ENCODE assay signal across 9 cellular contexts in the genomic region with DNA sequence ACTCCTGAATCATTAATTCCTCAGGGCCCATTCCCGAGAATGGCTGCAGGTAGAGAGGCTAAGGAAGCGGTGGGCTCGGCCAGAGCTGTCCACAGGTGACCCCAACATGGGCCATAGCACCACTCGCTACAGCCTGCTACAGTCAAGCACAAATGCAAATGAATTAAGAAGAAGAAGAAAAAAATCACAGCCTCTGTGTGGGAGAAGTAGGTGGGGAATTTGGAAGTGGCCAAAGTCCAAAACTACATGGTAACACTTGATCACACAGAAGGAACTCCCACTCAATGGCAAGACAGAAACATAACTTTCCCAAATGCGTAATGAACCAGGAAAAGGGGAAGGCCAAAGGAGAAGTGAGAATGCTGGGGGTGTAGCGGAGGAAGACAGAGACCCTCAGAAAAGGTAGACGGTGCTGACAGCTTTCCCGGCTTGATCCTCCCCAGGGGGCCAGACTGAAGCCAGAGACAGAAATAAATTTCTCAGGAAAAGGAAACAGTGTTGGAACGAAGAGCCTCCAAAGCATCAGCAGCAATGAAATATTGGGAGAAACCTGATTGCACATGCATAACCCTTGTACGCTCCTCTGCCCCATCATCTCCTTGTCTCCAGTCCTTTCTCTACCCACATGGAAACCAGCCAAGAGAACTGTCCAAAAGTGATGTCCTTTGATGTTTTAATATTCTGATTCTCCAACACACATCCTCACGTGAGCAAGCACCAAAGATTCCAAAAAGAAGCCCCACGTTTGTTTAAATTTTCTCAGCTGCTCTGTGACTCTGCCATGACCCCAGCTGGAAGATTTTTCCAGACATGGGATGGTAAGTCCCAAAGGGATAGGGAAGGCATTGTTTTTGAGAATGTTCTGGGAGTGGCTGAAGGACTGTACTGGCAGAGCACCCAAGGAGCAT.
DNase-seq lines count a peak whose midpoint lies in the region; ATAC-seq and TF ChIP-seq lines count a peak whose summit lies in the region.
"Had no signal": no experiment of that assay in that cellular context is flagged by ENCODE, and none has a peak within 500 bp of the region (broad histone marks: within the 10 kb centered on the region; RNA-seq: fewer than 3 reads in every experiment).

No MANE protein-coding gene starts in this region.

- H3K9ac ChIP-seq in DND-41 (ENCODE audit: low read depth, low read length): no peak overlapping the region

- H3K4me1 ChIP-seq in DND-41 (ENCODE audit: insufficient read depth, low read length): peaks cover 20% of the 10 kb centered on the region

- no peak overlapping the region for H2AFZ ChIP-seq in DND-41 (ENCODE audit: low read depth, low read length)

- ATAC-seq in DND-41 (ENCODE audit: insufficient read depth, low read depth) (no peak), HG02588 (IDR thresholded peaks at IDR 0.05; ENCODE audit: unreplicated experiment) (peak; percentile 33), natural killer cell (no peak), GM19452 (IDR thresholded peaks at IDR 0.05; ENCODE audit: unreplicated experiment) (no peak)

- DNase-seq in DND-41: no peak
- DNase-seq in natural killer cell: no peak
- DNase-seq in stimulated activated CD4-positive, alpha-beta T cell treated with anti-CD3 and anti-CD28 coated beads, Interleukin-1b, Interleukin-23, amount 100 ng/mL, for 48 hours: no peak
- no peak for DNase-seq in foreskin fibroblast
- DNase-seq in stimulated activated naive CD4-positive, alpha-beta T cell treated with Interleukin-2 at 50 U/mL for 16 hours (lab: John Stamatoyannopoulos, UW): no peak
- DNase-seq: ovary had no signal

- no peaks in the 10 kb centered on the region for H3K9me3 Mint-ChIP-seq in natural killer cell

- no peak for TF ChIP-seq CTCF in DND-41 (IDR thresholded peaks at IDR 0.05; ENCODE audit: borderline replicate concordance, extremely low read depth, low read length, poor library complexity, severe bottlenecking)
- no peak for TF ChIP-seq CTCF in natural killer cell (IDR thresholded peaks at IDR 0.05)
- no peak for TF ChIP-seq CTCF in foreskin fibroblast (IDR thresholded peaks at IDR 0.05; ENCODE audit: low read depth, low read length)

- H3K27me3 Mint-ChIP-seq in natural killer cell (ENCODE audit: low read depth in 2 of 2): no peaks in the 10 kb centered on the region

- peaks cover 79% of the 10 kb centered on the region for H3K36me3 ChIP-seq in DND-41 (ENCODE audit: insufficient read depth, low read length)
- H3K36me3 ChIP-seq: ovary had no signal

- H3K79me2 ChIP-seq in DND-41 (ENCODE audit: insufficient read depth, low read length): peaks cover 34% of the 10 kb centered on the region

- peaks cover 14% of the 10 kb centered on the region for H3K36me3 Mint-ChIP-seq in natural killer cell

- H3K4me3 ChIP-seq in DND-41 (ENCODE audit: low read depth in 1 of 2, low read length in 2 of 2): no peak overlapping the region
- H3K4me3 ChIP-seq in foreskin fibroblast (ENCODE audit: low read depth in 1 of 2, low read length in 2 of 2): no peak overlapping the region
- H3K4me3 ChIP-seq: ovary had no signal

- no peaks in the 10 kb centered on the region for H3K27me3 ChIP-seq in DND-41 (ENCODE audit: insufficient read depth, low read length, poor library complexity)
- H3K27me3 ChIP-seq: ovary had no signal

- H3K4me1 Mint-ChIP-seq in natural killer cell: peaks cover 48 to 64% of the 10 kb centered on the region in 2 donors

- no peak overlapping the region for H3K4me2 ChIP-seq in DND-41 (ENCODE audit: insufficient read depth, low read length)

- H3K27ac ChIP-seq in DND-41 (ENCODE audit: low read length) (peak overlapping the region; percentile 51), angular gyrus (ENCODE audit: low read depth, low read length) (peak overlapping the region; percentile 68)

- H3K9me3 ChIP-seq in DND-41 (ENCODE audit: insufficient read depth, low read length, severe bottlenecking): no peaks in the 10 kb centered on the region
- H3K9me3 ChIP-seq: ovary had no signal

- no peak overlapping the region for H3K4me3 Mint-ChIP-seq in natural killer cell

- H4K20me1 ChIP-seq in DND-41 (ENCODE audit: insufficient read depth, low read length): no peaks in the 10 kb centered on the region

- H3K27ac Mint-ChIP-seq in natural killer cell: peak overlapping the region; percentile 34 to 75

- intact Hi-C loops in natural killer cell (cut with micrococcal nuclease): no loop called here
